In the genomic region with DNA sequence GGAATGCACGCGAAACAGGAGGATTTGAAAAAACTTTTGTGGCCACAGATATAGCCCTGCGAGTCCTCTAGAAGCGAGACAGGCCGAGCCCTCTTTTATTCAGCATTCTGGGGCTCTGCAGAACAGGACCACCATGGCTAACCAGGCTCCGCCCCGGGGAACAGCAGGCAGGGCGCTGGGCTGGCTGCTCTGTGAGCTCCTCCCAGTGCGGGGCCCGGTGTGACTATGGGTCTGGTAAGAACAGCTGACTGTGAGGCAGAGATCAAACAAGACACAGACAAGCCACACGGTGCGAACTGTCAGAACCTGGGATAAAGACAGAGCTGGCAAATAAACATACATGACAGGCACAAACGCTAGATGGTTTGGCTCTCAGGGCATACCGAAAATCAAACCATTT, we compare ENCODE assay signal across 9 cellular contexts. TPM values are rescaled to one million over a fixed set of nuclear protein-coding genes. Genes with fewer than 3 reads are reported as not detected.
A peak's percentile ranks its signal among the peaks of the same experiment; 100 is the strongest.
DNase-seq lines count a peak whose midpoint lies in the region; ATAC-seq and TF ChIP-seq lines count a peak whose summit lies in the region.
"Had no signal": no experiment of that assay in that cellular context is flagged by ENCODE, and none has a peak within 500 bp of the region (broad histone marks: within the 10 kb centered on the region; RNA-seq: fewer than 3 reads in every experiment).

No MANE protein-coding gene starts in this region.

- no peak overlapping the region for H3K4me3 ChIP-seq in body of pancreas
- H3K4me3 ChIP-seq in subcutaneous abdominal adipose tissue (ENCODE audit: low read depth in 1 of 5, low read length in 5 of 5): peak overlapping the region in 2 of 5 donors; percentile 16
- H3K4me3 ChIP-seq: ovary had no signal

- no peak overlapping the region for H3K27ac Mint-ChIP-seq in T-helper 17 cell

- intact Hi-C loops in body of pancreas (cut with DNase I): no loop called here

- H3K36me3 Mint-ChIP-seq in T-helper 17 cell (ENCODE audit: low read depth): no peaks in the 10 kb centered on the region

- no peak for TF ChIP-seq POLR2A in body of pancreas (IDR thresholded peaks at IDR 0.05)

- no peak for TF ChIP-seq CTCF in body of pancreas (IDR thresholded peaks at IDR 0.05)

- H3K36me3 ChIP-seq in body of pancreas (replicated peaks in 1 of 2; ENCODE audit: insufficient read depth in 1 of 2, low read depth in 2 of 2): no peaks in the 10 kb centered on the region
- H3K36me3 ChIP-seq in subcutaneous abdominal adipose tissue (ENCODE audit: control insufficient read depth in 5 of 5, insufficient read depth in 5 of 5, low read length in 5 of 5): no peaks in the 10 kb centered on the region
- H3K36me3 ChIP-seq: ovary had no signal

- H3K4me3 Mint-ChIP-seq in T-helper 17 cell: no peak overlapping the region

- peak; percentile 50 for DNase-seq in NCI-H2107 treated with DMSO at 0.1 percent for 48 hours (lab: John Stamatoyannopoulos, UW; ENCODE audit: unreplicated experiment)
- peak in 3 of 4 donors; percentile 40 to 68 (median 41) for DNase-seq in body of pancreas
- peak; percentile 42 for DNase-seq in left lobe of liver (ENCODE audit: low spot score)
- DNase-seq in T-helper 17 cell: no peak

- no peaks in the 10 kb centered on the region for H3K27me3 ChIP-seq in body of pancreas
- no peaks in the 10 kb centered on the region for H3K27me3 ChIP-seq in subcutaneous abdominal adipose tissue (ENCODE audit: control insufficient read depth in 5 of 5, insufficient read depth in 4 of 5, low read length in 5 of 5)
- H3K27me3 ChIP-seq: ovary had no signal

- H3K4me1 Mint-ChIP-seq in T-helper 17 cell: no peaks in the 10 kb centered on the region

- H3K27ac ChIP-seq in body of pancreas (no peak overlapping the region), subcutaneous abdominal adipose tissue (ENCODE audit: low read depth, low read length) (peak overlapping the region; percentile 98)

- H3K4me1 ChIP-seq in body of pancreas: peaks cover 21% of the 10 kb centered on the region
- peaks cover 29 to 65% (median 61%) of the 10 kb centered on the region in 5 donors for H3K4me1 ChIP-seq in subcutaneous abdominal adipose tissue (ENCODE audit: control insufficient read depth in 5 of 5, insufficient read depth in 5 of 5, low read length in 5 of 5)

- H3K9me3 ChIP-seq in body of pancreas: no peaks in the 10 kb centered on the region
- no peaks in the 10 kb centered on the region for H3K9me3 ChIP-seq in subcutaneous abdominal adipose tissue (ENCODE audit: control insufficient read depth in 5 of 5, low read length in 5 of 5)
- H3K9me3 ChIP-seq in T-helper 17 cell (ENCODE audit: control insufficient read depth, low read length, poor library complexity, severe bottlenecking): no peaks in the 10 kb centered on the region
- H3K9me3 ChIP-seq: ovary had no signal

- peaks cover 12% of the 10 kb centered on the region for H3K27me3 Mint-ChIP-seq in T-helper 17 cell

- peak overlapping the region; percentile 9 to 77 (median 58) for H3K9ac ChIP-seq in subcutaneous abdominal adipose tissue (ENCODE audit: low read length in 5 of 5)

- 20 to 47% methylated on average over 13 to 14 of the region's 14 CpGs for WGBS in body of pancreas, 2 donors

- ATAC-seq in body of pancreas: peak; percentile 57
- no peak for ATAC-seq in left lobe of liver
- no peak for ATAC-seq in HG03280 (IDR thresholded peaks at IDR 0.05; ENCODE audit: unreplicated experiment)
- no peak for ATAC-seq in GM21825 (IDR thresholded peaks at IDR 0.05; ENCODE audit: unreplicated experiment)
- ATAC-seq in T-helper 17 cell: no peak
- ATAC-seq in GM19035 (IDR thresholded peaks at IDR 0.05; ENCODE audit: unreplicated experiment): no peak

RNA-seq across cellular contexts. Expression of gene PXDN, which starts 15.5 kb away (rescaled TPM):
- total RNA-seq in body of pancreas (10 to 100 TPM in 1 of 2 donors, 1 to 10 TPM in 1; 7.0 to 41.9 TPM), left lobe of liver (9.4 TPM), T-helper 17 cell (not detected)

Comparison
In these comparisons a context has a peak if more than half of its experiments do, and no peak if none do; other contexts are left out.
1. DNase-seq: peak in NCI-H2107 treated with DMSO at 0.1 percent for 48 hours (single experiment), body of pancreas (3 of 4) and left lobe of liver (single experiment); none in T-helper 17 cell (0 of 3).
2. RNA of gene PXDN, which starts 15.5 kb away (total RNA-seq): 7.0 to 41.9 TPM in body of pancreas and 9.4 TPM in left lobe of liver (single experiment); not detected in T-helper 17 cell; every median in the first group is over 4 times any median in the second.